In genomic region chr11:3164540-3165151, GRCh38 we compare ENCODE assay signal across 1 cellular context.
TF ChIP-seq lines count a peak whose summit lies in the region.

No MANE protein-coding gene starts in this region.

TF ChIP-seq in GM23338, 12 proteins besides CTCF, POLR2A, EP300 and RAD21 (continued from another document):
- TF ChIP-seq ZNF462 (CRISPR knock-in tag; IDR thresholded peaks at IDR 0.05) (no peak), EZH2 (IDR thresholded peaks at IDR 0.05; ENCODE audit: low read depth, unreplicated experiment) (no peak), EZH2phosphoT487 (IDR thresholded peaks at IDR 0.05; ENCODE audit: unreplicated experiment) (no peak), CREB1 (CRISPR knock-in tag; IDR thresholded peaks at IDR 0.05; ENCODE audit: low read depth) (no peak)
